1 cellular context compared by ENCODE assay signal in genomic region chr14:50311974-50312733, GRCh38.
TF ChIP-seq lines count a peak whose summit lies in the region.

DMAC2L (plus strand) TSS chr14:50312324; CDS start chr14:50321488, 9,164 bp downstream.
L2HGDH (minus strand) TSS chr14:50312229; CDS start chr14:50312150, 79 bp downstream.

TF ChIP-seq in HepG2, 621 proteins besides CTCF, POLR2A, EP300 and RAD21 (continued from another document and continues in another):
- TF ChIP-seq REST (IDR thresholded peaks at IDR 0.05; ENCODE audit: borderline replicate concordance in 1 of 2, low read depth in 1 of 2, low read length in 2 of 2) (no peak), SIN3B (IDR thresholded peaks at IDR 0.05; ENCODE audit: low read length) (no peak), HNF1B (CRISPR knock-in tag; IDR thresholded peaks at IDR 0.05) (peak; percentile 88), ATF2 (CRISPR knock-in tag; IDR thresholded peaks at IDR 0.05) (no peak), ZNF530 (CRISPR knock-in tag; IDR thresholded peaks at IDR 0.05; ENCODE audit: low read depth) (no peak), PHF8 (CRISPR knock-in tag; IDR thresholded peaks at IDR 0.05) (peak; percentile 94), ZBTB42 (CRISPR knock-in tag; IDR thresholded peaks at IDR 0.05) (peak; percentile 89; the same call in 1 of the 2 replicates), MYC (CRISPR knock-in tag; IDR thresholded peaks at IDR 0.05; ENCODE audit: borderline replicate concordance) (peak; percentile 86), FOXP4 (CRISPR knock-in tag; IDR thresholded peaks at IDR 0.05) (peak; percentile 61), TAF15 (IDR thresholded peaks at IDR 0.05; ENCODE audit: low read depth, low read length, poor library complexity, severe bottlenecking) (peak; percentile 84), POLR2G (IDR thresholded peaks at IDR 0.05; ENCODE audit: low read depth, low read length) (peak; percentile 91), ZBTB21 (CRISPR knock-in tag; IDR thresholded peaks at IDR 0.05) (no peak), ZNF614 (CRISPR knock-in tag; IDR thresholded peaks at IDR 0.05; ENCODE audit: borderline replicate concordance) (peak; percentile 56; the same call in 1 of the 2 replicates), ZNF138 (CRISPR knock-in tag; IDR thresholded peaks at IDR 0.05; ENCODE audit: low read depth) (peak; percentile 41; the same call in 1 of the 2 replicates), ZNF441 (CRISPR knock-in tag; IDR thresholded peaks at IDR 0.05; ENCODE audit: borderline replicate concordance) (no peak; the same call in 1 of the 2 replicates), MLX (CRISPR knock-in tag; IDR thresholded peaks at IDR 0.05) (no peak), ZNF496 (CRISPR knock-in tag; IDR thresholded peaks at IDR 0.05; ENCODE audit: insufficient replicate concordance) (no peak), MZF1 (CRISPR knock-in tag; IDR thresholded peaks at IDR 0.05; ENCODE audit: borderline replicate concordance) (no peak), GRHL1 (CRISPR knock-in tag; conservative IDR thresholded peaks at IDR 0.05) (no peak), ZNF891 (CRISPR knock-in tag; IDR thresholded peaks at IDR 0.05) (peak; percentile 96), ZSCAN22 (CRISPR knock-in tag; IDR thresholded peaks at IDR 0.05) (no peak; the same call in 1 of the 2 replicates), ATF6 (CRISPR knock-in tag; conservative IDR thresholded peaks at IDR 0.05) (no peak), TOPORS (CRISPR knock-in tag; IDR thresholded peaks at IDR 0.05) (peak; percentile 64; the same call in 1 of the 2 replicates), ZNF362 (CRISPR knock-in tag; IDR thresholded peaks at IDR 0.05; ENCODE audit: borderline replicate concordance) (peak; percentile 23; the same call in 1 of the 2 replicates), KDM3A (CRISPR knock-in tag; IDR thresholded peaks at IDR 0.05; ENCODE audit: low read depth) (peak; percentile 49), ZNF567 (CRISPR knock-in tag; IDR thresholded peaks at IDR 0.05; ENCODE audit: borderline replicate concordance) (no peak), KMT2B (CRISPR knock-in tag; IDR thresholded peaks at IDR 0.05) (peak; percentile 86), MATR3 (CRISPR knock-in tag; IDR thresholded peaks at IDR 0.05) (no peak), ZSCAN29 (CRISPR knock-in tag; conservative IDR thresholded peaks at IDR 0.05) (peak; percentile 57; the same call in 1 of the 2 replicates), NPAS2 (CRISPR knock-in tag; IDR thresholded peaks at IDR 0.05; ENCODE audit: borderline replicate concordance) (no peak), GTF2F1 (IDR thresholded peaks at IDR 0.05; ENCODE audit: low read length) (0 out of 2 replicates have a peak, but pooled peaks have one; percentile 33), CREM (IDR thresholded peaks at IDR 0.05) (no peak; the same call in 1 of the 2 replicates), CREM (CRISPR knock-in tag; IDR thresholded peaks at IDR 0.05) (no peak), ZBTB34 (CRISPR knock-in tag; IDR thresholded peaks at IDR 0.05) (no peak), ZMYM4 (CRISPR knock-in tag; IDR thresholded peaks at IDR 0.05) (peak; percentile 94), THAP7 (CRISPR knock-in tag; IDR thresholded peaks at IDR 0.05) (no peak), EEA1 (CRISPR knock-in tag; IDR thresholded peaks at IDR 0.05; ENCODE audit: borderline replicate concordance) (peak; percentile 72; the same call in 1 of the 2 replicates), TGIF2 (CRISPR knock-in tag; IDR thresholded peaks at IDR 0.05) (peak; percentile 33; the same call in 1 of the 2 replicates), ZNF33A (CRISPR knock-in tag; IDR thresholded peaks at IDR 0.05; ENCODE audit: borderline replicate concordance) (no peak), ZFP82 (CRISPR knock-in tag; IDR thresholded peaks at IDR 0.05; ENCODE audit: borderline replicate concordance) (peak; percentile 60; the same call in 1 of the 2 replicates), ZNF280B (CRISPR knock-in tag; IDR thresholded peaks at IDR 0.05; ENCODE audit: borderline replicate concordance) (peak; percentile 95), ZBTB1 (CRISPR knock-in tag; IDR thresholded peaks at IDR 0.05; ENCODE audit: borderline replicate concordance) (no peak)
